23 cellular contexts compared by ENCODE assay signal in genomic region chr22:23547818-23548500, GRCh38. TPM values are rescaled to one million over a fixed set of nuclear protein-coding genes. Genes with fewer than 3 reads are reported as not detected.
DNase-seq lines count a peak whose midpoint lies in the region; TF ChIP-seq lines count a peak whose summit lies in the region.
"Had no signal": no experiment of that assay in that cellular context is flagged by ENCODE, and none has a peak within 500 bp of the region (broad histone marks: within the 10 kb centered on the region; RNA-seq: fewer than 3 reads in every experiment).

No MANE protein-coding gene starts in this region.

- TF ChIP-seq EP300 in sigmoid colon (IDR thresholded peaks at IDR 0.05) = no peak

- no peaks in the 10 kb centered on the region for H4K20me1 ChIP-seq in PC-9 (ENCODE audit: insufficient read depth)

- H3K27ac ChIP-seq in sigmoid colon (no peak overlapping the region), PC-9 (no peak overlapping the region)

- H3F3A ChIP-seq in PC-9 (ENCODE audit: insufficient read depth, low read depth) = no peaks in the 10 kb centered on the region

- BruUV-seq in PC-9 (replicated peaks; lab: Mats Ljungman, UMichigan) = no TSS peak

- H3K9me2 ChIP-seq in PC-9 (ENCODE audit: insufficient read depth) = no peaks in the 10 kb centered on the region

- H2AFZ ChIP-seq in PC-9 = no peak overlapping the region

- H3K27me3 ChIP-seq in sigmoid colon = peaks cover 0 to 1% (median 0%) of the 10 kb centered on the region in 3 donors
- peaks cover 52% of the 10 kb centered on the region for H3K27me3 ChIP-seq in PC-9 (ENCODE audit: insufficient read depth, low read depth)
- H3K27me3 ChIP-seq: BE2C had no signal

- H3K4me3 ChIP-seq in sigmoid colon (no peak overlapping the region), PC-9 (no peak overlapping the region)
- H3K4me3 ChIP-seq: GM12878, HAP-1, MG63 had no signal

- no peaks in the 10 kb centered on the region for H3K4me1 ChIP-seq in sigmoid colon
- no peaks in the 10 kb centered on the region for H3K4me1 ChIP-seq in PC-9 (replicated peaks; ENCODE audit: insufficient read depth)
- H3K4me1 ChIP-seq: Caco-2, HAP-1 had no signal

- POLR2A ChIA-PET in PC-9 (lab: Charles Lee; ENCODE audit: unreplicated experiment) = no interaction called here

- H3K9me3 ChIP-seq in sigmoid colon = peaks cover 0 to 5% (median 0%) of the 10 kb centered on the region in 4 donors
- H3K9me3 ChIP-seq in PC-9 (ENCODE audit: insufficient read depth, low read depth) = peaks cover 4% of the 10 kb centered on the region; the same call in 1 of the 2 replicates
- H3K9me3 ChIP-seq: BE2C had no signal

- CTCF ChIA-PET in PC-9 (lab: Charles Lee) = no interaction called here

- no peaks in the 10 kb centered on the region for H3K79me2 ChIP-seq in PC-9 (ENCODE audit: low read depth)

- peak; percentile 28 for DNase-seq in activated effector memory CD4-positive, alpha-beta T cell treated with anti-CD3 and anti-CD28 coated beads, Interleukin-2, amount 50 U/mL, for 16 hours
- no peak for DNase-seq in activated effector memory CD4-positive, alpha-beta T cell treated with Interleukin-2 at 50 U/mL for 16 hours
- DNase-seq in islet precursor cell = peak; percentile 63
- peak; percentile 11 for DNase-seq in sigmoid colon
- DNase-seq in RKO (ENCODE audit: low spot score) = no peak
- DNase-seq in glomerular visceral epithelial cell (ENCODE audit: extremely low spot score) = no peak
- no peak for DNase-seq in PC-9
- DNase-seq: BE2C; CD4-positive, CD25-positive, alpha-beta regulatory T cell; DMS153; Karpas-422; MG63; NCI-H1048; NCI-H1436; NCI-H1930; NCI-H345; NCI-H526; PC-3 had no signal

- H3K36me3 ChIP-seq in sigmoid colon (no peaks in the 10 kb centered on the region), PC-9 (ENCODE audit: low read depth) (no peaks in the 10 kb centered on the region)
- H3K36me3 ChIP-seq: BE2C, HAP-1, MG63 had no signal

- no peak overlapping the region for H3K4me2 ChIP-seq in PC-9

- 75 to 86% methylated on average over 10 of the region's 10 CpGs for WGBS in sigmoid colon, 2 donors

- intact Hi-C loops in sigmoid colon (cut with DNase I) = loop anchor here (10.0 kb wide), 1 partner anchor 63 kb away; no protein-coding TSS in a partner anchor
- intact Hi-C loops in PC-9 (cut with micrococcal nuclease; ENCODE audit: unreplicated experiment) = no loop called here

- no peak for TF ChIP-seq POLR2A in sigmoid colon (IDR thresholded peaks at IDR 0.05)

- no peak for TF ChIP-seq CTCF in sigmoid colon (IDR thresholded peaks at IDR 0.05)
- no peak for TF ChIP-seq CTCF in PC-9 (conservative IDR thresholded peaks at IDR 0.05)

RNA-seq across cellular contexts. Expression of gene IGLL1, which starts 32.1 kb away (rescaled TPM):
- not detected for total RNA-seq in sigmoid colon
- not detected for polyA plus RNA-seq in sigmoid colon
- not detected in 2 replicates for total RNA-seq in PC-9 (2021)
- total RNA-seq: A172; Caco-2; CD4-positive, CD25-positive, alpha-beta regulatory T cell; GM12878; PC-3 had no signal
- polyA plus RNA-seq: CD4-positive, CD25-positive, alpha-beta regulatory T cell; GM12878; IgD-negative memory B cell had no signal

Comparison
In these comparisons a context has a peak if more than half of its experiments do, and no peak if none do; other contexts are left out.
1. DNase-seq: peak in activated effector memory CD4-positive, alpha-beta T cell treated with anti-CD3 and anti-CD28 coated beads, Interleukin-2, amount 50 U/mL, for 16 hours (single experiment), islet precursor cell (single experiment) and sigmoid colon (single experiment); none in activated effector memory CD4-positive, alpha-beta T cell treated with Interleukin-2 at 50 U/mL for 16 hours (single experiment), RKO (single experiment), glomerular visceral epithelial cell (single experiment) and PC-9 (0 of 2).